23 cellular contexts compared by ENCODE assay signal in the genomic region with DNA sequence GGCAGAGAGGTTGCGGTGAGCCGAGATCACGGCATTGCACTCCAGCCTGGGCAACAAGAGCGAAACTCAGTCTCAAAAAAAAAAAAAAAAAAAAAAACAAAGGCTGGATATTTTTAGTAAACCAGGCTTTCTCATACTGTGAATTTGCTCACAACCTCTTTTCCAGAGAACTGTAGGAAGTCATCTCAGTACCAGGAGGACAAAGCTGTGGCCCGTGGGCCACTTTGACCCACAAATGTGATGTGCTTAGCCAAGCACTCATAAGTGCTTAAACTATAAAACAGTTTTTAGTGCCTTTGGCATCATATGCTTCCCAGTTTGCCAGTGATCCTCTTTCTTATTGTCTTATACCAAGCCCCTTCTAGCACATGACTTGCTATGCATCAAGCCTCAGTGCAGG. TPM values are rescaled to one million over a fixed set of nuclear protein-coding genes. Genes with fewer than 3 reads are reported as not detected.
A peak's percentile ranks its signal among the peaks of the same experiment; 100 is the strongest.
DNase-seq lines count a peak whose midpoint lies in the region; ATAC-seq and TF ChIP-seq lines count a peak whose summit lies in the region.
"Had no signal": no experiment of that assay in that cellular context is flagged by ENCODE, and none has a peak within 500 bp of the region (broad histone marks: within the 10 kb centered on the region; RNA-seq: fewer than 3 reads in every experiment).

No MANE protein-coding gene starts in this region.

- H3K9me3 Mint-ChIP-seq in activated T-cell treated with anti-CD3 and anti-CD28 coated beads, Interleukin-2, amount 50 U/mL, for 72 hours = no peaks in the 10 kb centered on the region

- H3K4me1 ChIP-seq in thoracic aorta (ENCODE audit: control insufficient read depth in 1 of 2, low read depth in 2 of 2) = peaks cover 15 to 26% of the 10 kb centered on the region in 2 donors

- H3K36me3 Mint-ChIP-seq in activated T-cell treated with anti-CD3 and anti-CD28 coated beads, Interleukin-2, amount 50 U/mL, for 72 hours (ENCODE audit: insufficient read depth in 2 of 2) = peaks cover 0 to 1% of the 10 kb centered on the region in 2 donors

- intact Hi-C loops in posterior vena cava (cut with DNase I) = no loop called here

- H3K4me3 ChIP-seq in thoracic aorta = peak overlapping the region; percentile 56
- H3K4me3 ChIP-seq: GM23248, MG63, PC-9 had no signal

- DNase-seq in NCI-H2029 treated with DMSO at 0.1 percent for 48 hours (lab: John Stamatoyannopoulos, UW) = peak; percentile 26
- DNase-seq in NCI-H2029 (lab: John Stamatoyannopoulos, UW) = no peak
- DNase-seq in activated T-cell treated with anti-CD3 and anti-CD28 coated beads, Interleukin-2, amount 50 U/mL, for 72 hours = peak; percentile 30 to 36
- DNase-seq in activated T-cell treated with anti-CD3 and anti-CD28 coated beads for 4 hours = no peak
- peak; percentile 23 for DNase-seq in islet precursor cell
- no peak for DNase-seq in thoracic aorta (ENCODE audit: low spot score)
- no peak for DNase-seq in posterior vena cava (ENCODE audit: low spot score)
- DNase-seq: 8988T, GDM1, GM23248, Kasumi-1, MG63, NCI-H1092, NCI-H1436 treated with DMSO at 0.1 percent for 48 hours, NCI-H2081, NCI-H510A, NCI-H82, PC-9, SIG-M5 had no signal

- H3K27me3 ChIP-seq in thoracic aorta (replicated peaks; ENCODE audit: insufficient read depth) = no peaks in the 10 kb centered on the region
- H3K27me3 ChIP-seq: MG63 had no signal

- ATAC-seq in activated T-cell treated with anti-CD3 and anti-CD28 coated beads, Interleukin-2, amount 50 U/mL, for 72 hours (replicated peaks in 1 of 2) = peak; percentile 73 to 74
- ATAC-seq in thoracic aorta (ENCODE audit: insufficient number of reproducible peaks, low FRiP score, low read depth) (peak; percentile 36), GM19328 (IDR thresholded peaks at IDR 0.05; ENCODE audit: unreplicated experiment) (no peak)
- ATAC-seq: HCT116 had no signal

- peak overlapping the region in 1 of 2 donors; percentile 32 for H3K4me3 Mint-ChIP-seq in activated T-cell treated with anti-CD3 and anti-CD28 coated beads, Interleukin-2, amount 50 U/mL, for 72 hours
- H3K4me3 Mint-ChIP-seq: CD14-positive monocyte had no signal

- H3K9me3 ChIP-seq in thoracic aorta = no peaks in the 10 kb centered on the region
- H3K9me3 ChIP-seq: MG63 had no signal

- no peaks in the 10 kb centered on the region for H3K36me3 ChIP-seq in thoracic aorta

- TF ChIP-seq CTCF in thoracic aorta (IDR thresholded peaks at IDR 0.05) = no peak

- peaks cover 30% of the 10 kb centered on the region for H3K4me1 Mint-ChIP-seq in activated T-cell treated with anti-CD3 and anti-CD28 coated beads, Interleukin-2, amount 50 U/mL, for 72 hours (ENCODE audit: low read depth)

- H3K27ac ChIP-seq in thoracic aorta = peak overlapping the region; percentile 27 to 64
- H3K27ac ChIP-seq: GM23248, PC-9, RWPE1 had no signal

- no peak overlapping the region for H3K27ac Mint-ChIP-seq in activated T-cell treated with anti-CD3 and anti-CD28 coated beads, Interleukin-2, amount 50 U/mL, for 72 hours
- H3K27ac Mint-ChIP-seq: CD14-positive monocyte had no signal

- no peaks in the 10 kb centered on the region for H3K27me3 Mint-ChIP-seq in activated T-cell treated with anti-CD3 and anti-CD28 coated beads, Interleukin-2, amount 50 U/mL, for 72 hours (ENCODE audit: low read depth)

RNA-seq across cellular contexts. Expression of gene RNF11, which starts 46.5 kb away (rescaled TPM):
- 10 to 100 TPM; 23.7 to 28.0 TPM for total RNA-seq in activated T-cell treated with anti-CD3 and anti-CD28 coated beads, Interleukin-2, amount 50 U/mL, for 72 hours
- total RNA-seq in thoracic aorta (100 to 1,000 TPM; 102 to 112 TPM), posterior vena cava (100 to 1,000 TPM; 101 to 114 TPM)

RNA-seq across cellular contexts. Expression of gene TTC39A, which starts 47.8 kb away (rescaled TPM):
- under 1 TPM; 0.51 to 0.77 TPM for total RNA-seq in activated T-cell treated with anti-CD3 and anti-CD28 coated beads, Interleukin-2, amount 50 U/mL, for 72 hours
- total RNA-seq in thoracic aorta (1 to 10 TPM; 1.2 to 4.0 TPM), posterior vena cava (1 to 10 TPM in 1 of 2 donors, under 1 TPM in 1; 0.81 to 1.6 TPM)
- total RNA-seq: GM23248 had no signal

Comparison
In these comparisons a context has a peak if more than half of its experiments do, and no peak if none do; other contexts are left out.
1. DNase-seq: peak in NCI-H2029 treated with DMSO at 0.1 percent for 48 hours (single experiment), activated T-cell treated with anti-CD3 and anti-CD28 coated beads, Interleukin-2, amount 50 U/mL, for 72 hours (2 of 2) and islet precursor cell (single experiment); none in NCI-H2029 (single experiment), activated T-cell treated with anti-CD3 and anti-CD28 coated beads for 4 hours (single experiment), thoracic aorta (single experiment) and posterior vena cava (single experiment).